In the genomic region with DNA sequence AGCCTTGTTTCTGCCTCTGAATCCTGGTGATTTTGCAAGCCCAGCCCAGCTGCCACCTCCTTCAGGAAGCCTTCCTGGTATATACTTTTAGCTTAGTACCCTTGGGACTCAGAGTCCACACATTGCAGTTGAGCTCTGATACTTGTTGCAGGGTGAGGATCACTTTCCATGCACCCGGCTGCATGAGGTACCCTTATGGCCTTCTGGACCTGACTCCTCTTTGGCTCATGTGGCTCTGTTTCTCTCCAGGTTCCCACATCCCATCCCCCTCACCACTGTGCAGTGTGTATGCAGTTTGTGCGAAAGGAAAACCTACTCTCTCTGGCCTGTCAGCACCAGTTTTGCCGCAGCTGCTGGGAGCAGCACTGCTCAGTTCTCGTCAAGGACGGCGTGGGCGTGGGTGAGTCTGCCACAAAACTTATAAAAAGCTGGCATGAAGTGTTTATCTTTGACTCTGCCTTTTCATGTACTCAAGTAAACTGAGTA, we compare ENCODE assay signal across 9 cellular contexts. TPM values are rescaled to one million over a fixed set of nuclear protein-coding genes. Genes with fewer than 3 reads are reported as not detected.
DNase-seq lines count a peak whose midpoint lies in the region; ATAC-seq and TF ChIP-seq lines count a peak whose summit lies in the region.
"Had no signal": no experiment of that assay in that cellular context is flagged by ENCODE, and none has a peak within 500 bp of the region (broad histone marks: within the 10 kb centered on the region; RNA-seq: fewer than 3 reads in every experiment).

No MANE protein-coding gene starts in this region.

- no peak for ATAC-seq in GM21576 (IDR thresholded peaks at IDR 0.05; ENCODE audit: unreplicated experiment)
- ATAC-seq: stimulated activated naive CD8-positive, alpha-beta T cell treated with anti-CD3 and anti-CD28 coated beads, Interleukin-15, Interleukin-2, amounts not matched to agents 100 U/mL and 50 U/mL, for 24 hours had no signal

- TF ChIP-seq CTCF in foreskin fibroblast (IDR thresholded peaks at IDR 0.05; ENCODE audit: low read depth, low read length) = no peak

- no peak overlapping the region for H3K27ac ChIP-seq in CD8-positive, alpha-beta memory T cell (ENCODE audit: low read depth, low read length)

- CTCF ChIA-PET in CD8-positive, alpha-beta memory T cell (lab: Charles Lee) = no interaction called here
- CTCF ChIA-PET in activated CD4-positive, alpha-beta memory T cell treated with anti-CD3 and anti-CD28 coated beads, Interleukin-2, amount 10 ng/mL, durations not matched to agents 7 days and 5 days (lab: Charles Lee) = interaction anchor here (0.6 kb wide), 1 partner anchor 47 kb away, joined by 7 read pairs; no protein-coding TSS in a partner anchor

- no peaks in the 10 kb centered on the region for H3K9me3 ChIP-seq in CD8-positive, alpha-beta memory T cell (ENCODE audit: low read length)

- no peaks in the 10 kb centered on the region for H3K4me1 ChIP-seq in CD8-positive, alpha-beta memory T cell (ENCODE audit: insufficient read depth, low read length)

- H3K4me3 ChIP-seq in CD8-positive, alpha-beta memory T cell (ENCODE audit: low read length) = no peak overlapping the region
- no peak overlapping the region for H3K4me3 ChIP-seq in foreskin fibroblast (ENCODE audit: low read depth in 1 of 2, low read length in 2 of 2)

- peaks cover 0 to 86% (median 24%) of the 10 kb centered on the region in 3 donors for H3K36me3 Mint-ChIP-seq in CD8-positive, alpha-beta memory T cell
- H3K36me3 Mint-ChIP-seq in activated CD4-positive, alpha-beta memory T cell treated with anti-CD3 and anti-CD28 coated beads, Interleukin-2, amount 10 ng/mL, durations not matched to agents 7 days and 5 days (ENCODE audit: low read depth) = peaks cover 55% of the 10 kb centered on the region

- H3K36me3 ChIP-seq in CD8-positive, alpha-beta memory T cell (ENCODE audit: insufficient read depth, low read length) = peaks cover 41% of the 10 kb centered on the region

- H3K27ac Mint-ChIP-seq in CD8-positive, alpha-beta memory T cell = peak overlapping the region in 5 of 8 donors; percentile 25 to 70 (median 56)
- peak overlapping the region; percentile 63 for H3K27ac Mint-ChIP-seq in activated CD4-positive, alpha-beta memory T cell treated with anti-CD3 and anti-CD28 coated beads, Interleukin-2, amount 10 ng/mL, durations not matched to agents 7 days and 5 days

- H3K9me3 Mint-ChIP-seq in CD8-positive, alpha-beta memory T cell = no peaks in the 10 kb centered on the region
- no peaks in the 10 kb centered on the region for H3K9me3 Mint-ChIP-seq in activated CD4-positive, alpha-beta memory T cell treated with anti-CD3 and anti-CD28 coated beads, Interleukin-2, amount 10 ng/mL, durations not matched to agents 7 days and 5 days

- H3K4me3 Mint-ChIP-seq in CD8-positive, alpha-beta memory T cell = no peak overlapping the region
- H3K4me3 Mint-ChIP-seq in activated CD4-positive, alpha-beta memory T cell treated with anti-CD3 and anti-CD28 coated beads, Interleukin-2, amount 10 ng/mL, durations not matched to agents 7 days and 5 days = no peak overlapping the region

- peaks cover 6 to 17% (median 15%) of the 10 kb centered on the region in 3 donors for H3K4me1 Mint-ChIP-seq in CD8-positive, alpha-beta memory T cell
- H3K4me1 Mint-ChIP-seq in activated CD4-positive, alpha-beta memory T cell treated with anti-CD3 and anti-CD28 coated beads, Interleukin-2, amount 10 ng/mL, durations not matched to agents 7 days and 5 days = peaks cover 20% of the 10 kb centered on the region

- POLR2A ChIA-PET in CD8-positive, alpha-beta memory T cell (lab: Charles Lee) = no interaction called here
- POLR2A ChIA-PET in activated CD4-positive, alpha-beta memory T cell treated with anti-CD3 and anti-CD28 coated beads, Interleukin-2, amount 10 ng/mL, durations not matched to agents 7 days and 5 days (lab: Charles Lee) = interaction anchor here (0.8 to 2.2 kb wide), 3 partner anchors 9 to 127 kb away, joined by 3 to 6 read pairs (median 5); partner anchors contain the start of gene QRICH1

- no peaks in the 10 kb centered on the region for H3K27me3 Mint-ChIP-seq in CD8-positive, alpha-beta memory T cell
- no peaks in the 10 kb centered on the region for H3K27me3 Mint-ChIP-seq in activated CD4-positive, alpha-beta memory T cell treated with anti-CD3 and anti-CD28 coated beads, Interleukin-2, amount 10 ng/mL, durations not matched to agents 7 days and 5 days

- H3K27me3 ChIP-seq in CD8-positive, alpha-beta memory T cell (ENCODE audit: insufficient read depth, low read length, poor library complexity, severe bottlenecking) = no peaks in the 10 kb centered on the region

- no peak for DNase-seq in CD8-positive, alpha-beta memory T cell
- DNase-seq in activated CD4-positive, alpha-beta memory T cell treated with anti-CD3 and anti-CD28 coated beads, Interleukin-2, amount 10 ng/mL, durations not matched to agents 7 days and 5 days = peak; percentile 26
- DNase-seq in occipital lobe (lab: John Stamatoyannopoulos, UW) (peak; percentile 64), foreskin fibroblast (no peak), CD1c-positive myeloid dendritic cell (ENCODE audit: extremely low spot score) (no peak)
- DNase-seq: NCI-H510A; SHP77 treated with DMSO at 0.1 percent for 48 hours; stimulated activated naive CD8-positive, alpha-beta T cell treated with anti-CD3 and anti-CD28 coated beads, Interleukin-15, Interleukin-2, amounts not matched to agents 100 U/mL and 50 U/mL, for 24 hours had no signal

RNA-seq across cellular contexts. Expression of gene P4HTM, which starts 23.1 kb away (rescaled TPM):
- 10 to 100 TPM; 28.6 to 33.0 TPM for total RNA-seq in CD8-positive, alpha-beta memory T cell
- polyA plus RNA-seq in CD8-positive, alpha-beta memory T cell = 35.0 TPM
- 10 to 100 TPM; 48.4 to 49.9 TPM for total RNA-seq in activated CD4-positive, alpha-beta memory T cell treated with anti-CD3 and anti-CD28 coated beads, Interleukin-2, amount 10 ng/mL, durations not matched to agents 7 days and 5 days
- total RNA-seq in occipital lobe = 53.0 TPM

RNA-seq across cellular contexts. Expression of gene WDR6, which starts 40.3 kb away (rescaled TPM):
- total RNA-seq in CD8-positive, alpha-beta memory T cell = 100 to 1,000 TPM; 158 to 167 TPM
- polyA plus RNA-seq in CD8-positive, alpha-beta memory T cell = 82.9 TPM
- total RNA-seq in activated CD4-positive, alpha-beta memory T cell treated with anti-CD3 and anti-CD28 coated beads, Interleukin-2, amount 10 ng/mL, durations not matched to agents 7 days and 5 days = 100 to 1,000 TPM; 135 to 148 TPM
- 85.6 TPM for total RNA-seq in occipital lobe

RNA-seq across cellular contexts. Expression of gene ARIH2, which starts 48.3 kb away (rescaled TPM):
- 100 to 1,000 TPM; 117 to 123 TPM for total RNA-seq in CD8-positive, alpha-beta memory T cell
- 126 TPM for polyA plus RNA-seq in CD8-positive, alpha-beta memory T cell
- 100 to 1,000 TPM; 100 TPM for total RNA-seq in activated CD4-positive, alpha-beta memory T cell treated with anti-CD3 and anti-CD28 coated beads, Interleukin-2, amount 10 ng/mL, durations not matched to agents 7 days and 5 days
- total RNA-seq in occipital lobe = 82.0 TPM

RNA-seq across cellular contexts. Expression of gene DALRD3, which starts 51.5 kb away (rescaled TPM):
- total RNA-seq in CD8-positive, alpha-beta memory T cell = 10 to 100 TPM; 27.9 to 31.7 TPM
- 24.4 TPM for polyA plus RNA-seq in CD8-positive, alpha-beta memory T cell
- total RNA-seq in activated CD4-positive, alpha-beta memory T cell treated with anti-CD3 and anti-CD28 coated beads, Interleukin-2, amount 10 ng/mL, durations not matched to agents 7 days and 5 days = 10 to 100 TPM; 21.6 to 24.5 TPM
- total RNA-seq in occipital lobe = 47.4 TPM

RNA-seq across cellular contexts. Expression of gene NDUFAF3, which starts 55.0 kb away (rescaled TPM):
- total RNA-seq in CD8-positive, alpha-beta memory T cell = 10 to 100 TPM; 86.3 to 88.8 TPM
- polyA plus RNA-seq in CD8-positive, alpha-beta memory T cell = 217 TPM
- 100 to 1,000 TPM in 1 of 2 experiments, 10 to 100 TPM in 1; 98.1 to 108 TPM for total RNA-seq in activated CD4-positive, alpha-beta memory T cell treated with anti-CD3 and anti-CD28 coated beads, Interleukin-2, amount 10 ng/mL, durations not matched to agents 7 days and 5 days
- total RNA-seq in occipital lobe = 33.4 TPM

Comparison
In these comparisons a context has a peak if more than half of its experiments do, and no peak if none do; other contexts are left out.
1. DNase-seq: peak in activated CD4-positive, alpha-beta memory T cell treated with anti-CD3 and anti-CD28 coated beads, Interleukin-2, amount 10 ng/mL, durations not matched to agents 7 days and 5 days (single experiment) and occipital lobe (single experiment); none in CD8-positive, alpha-beta memory T cell (0 of 5), foreskin fibroblast (0 of 2) and CD1c-positive myeloid dendritic cell (single experiment).